ENCODE assay signal across 8 cellular contexts in the genomic region with DNA sequence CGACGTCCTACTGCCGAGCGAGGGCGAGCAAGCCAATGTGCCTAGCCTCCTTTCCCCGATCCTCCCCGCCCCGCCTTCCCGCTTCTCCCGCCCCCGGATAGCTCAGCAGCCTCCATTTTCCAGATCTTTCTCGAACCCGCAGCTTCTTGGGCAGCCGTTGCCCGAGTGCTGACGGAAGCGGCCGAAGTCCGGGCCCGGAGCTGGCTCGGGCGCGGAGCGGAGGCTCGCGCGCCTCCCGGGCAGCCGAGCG. TPM values are rescaled to one million over a fixed set of nuclear protein-coding genes. Genes with fewer than 3 reads are reported as not detected.
DNase-seq lines count a peak whose midpoint lies in the region; ATAC-seq and TF ChIP-seq lines count a peak whose summit lies in the region.

No MANE protein-coding gene starts in this region.

- TF ChIP-seq CTCF in HL-60 (IDR thresholded peaks at IDR 0.05; ENCODE audit: insufficient read depth, low read length) (no peak), right lobe of liver (IDR thresholded peaks at IDR 0.05) (no peak)

- DNase-seq in NCI-H1092 (lab: John Stamatoyannopoulos, UW) (peak; percentile 77), NCI-H1092 treated with DMSO at 0.1 percent for 48 hours (lab: John Stamatoyannopoulos, UW) (no peak), HL-60 (ENCODE audit: low read depth in 1 of 2, low spot score in 1 of 2) (peak in 1 of 2 experiments; percentile 84), SJSA1 (ENCODE audit: low read depth in 1 of 2, low spot score in 2 of 2) (peak in 1 of 2 experiments; percentile 78), dedifferentiated amniotic fluid mesenchymal stem cell (ENCODE audit: extremely low spot score) (peak; percentile 83), right lobe of liver (peak; percentile 90 to 94 (median 92))
- DNase-seq in stimulated activated CD8-positive, alpha-beta memory T cell treated with anti-CD3 and anti-CD28 coated beads, Interleukin-4, amount 100 ng/mL, for 48 hours: peak; percentile 75

- WGBS in right lobe of liver (ENCODE audit: insufficient coverage, low coverage, low lambda C conversion rate, missing lambda C conversion rate): 0% methylated on average over 12 of the region's 30 CpGs

- H3K36me3 ChIP-seq in SJSA1: no peaks in the 10 kb centered on the region
- no peaks in the 10 kb centered on the region for H3K36me3 ChIP-seq in right lobe of liver

- TF ChIP-seq POLR2A in right lobe of liver (IDR thresholded peaks at IDR 0.05): no peak

- H3K27ac ChIP-seq in HL-60 (replicated peaks) (peak overlapping the region; percentile 83), SJSA1 (peak overlapping the region; percentile 13), right lobe of liver (peak overlapping the region; percentile 73 to 90 (median 75))

- H3K4me3 ChIP-seq in HL-60 (replicated peaks; ENCODE audit: insufficient read depth, low read length) (peak overlapping the region; percentile 57), SJSA1 (peak overlapping the region; percentile 52), right lobe of liver (peak overlapping the region; percentile 59 to 65 (median 61))

- intact Hi-C loops in right lobe of liver (cut with DNase I): no loop called here

- H3K27me3 ChIP-seq in HL-60 (ENCODE audit: insufficient read depth, poor library complexity, severe bottlenecking) (no peaks in the 10 kb centered on the region), SJSA1 (replicated peaks) (no peaks in the 10 kb centered on the region; the same call in none of the 2 replicates), right lobe of liver (no peaks in the 10 kb centered on the region)

- ATAC-seq in GM21360 (IDR thresholded peaks at IDR 0.05; ENCODE audit: unreplicated experiment) (peak; percentile 80), right lobe of liver (peak in 2 of 4 donors; percentile 91 to 97)

- H3K4me1 ChIP-seq in SJSA1 (replicated peaks): peaks cover 20% of the 10 kb centered on the region
- peaks cover 0 to 7% (median 0%) of the 10 kb centered on the region in 4 donors for H3K4me1 ChIP-seq in right lobe of liver

- no peaks in the 10 kb centered on the region for H3K9me3 ChIP-seq in SJSA1 (replicated peaks)
- no peaks in the 10 kb centered on the region for H3K9me3 ChIP-seq in right lobe of liver

RNA-seq across cellular contexts. Expression of a gene that starts 0.2 kb away (rescaled TPM):
- 3.7 and 5.7 TPM in 2 replicates for total RNA-seq in SJSA1 (2014; rRNA removed; shearing (Covaris generic))
- 10 to 100 TPM in 4 of 6 experiments, 1 to 10 TPM in 2; 1.8 to 14.9 (median 13.0) TPM for total RNA-seq in right lobe of liver

RNA-seq across cellular contexts. Expression of a gene that starts 51.8 kb away (rescaled TPM):
- total RNA-seq in SJSA1 (2014; rRNA removed; shearing (Covaris generic)): not detected in 2 replicates
- not detected for total RNA-seq in right lobe of liver

Comparison
In these comparisons a context has a peak if more than half of its experiments do, and no peak if none do; other contexts are left out.
1. H3K27ac ChIP-seq: peak in every context shown above with its lines; median percentile 83 in HL-60; 75 in right lobe of liver; 13 in SJSA1.